ENCODE assay signal across 13 cellular contexts in genomic region chr22:39134366-39135091, GRCh38. TPM values are rescaled to one million over a fixed set of nuclear protein-coding genes. Genes with fewer than 3 reads are reported as not detected.
"Had no signal": no experiment of that assay in that cellular context is flagged by ENCODE, and none has a peak within 500 bp of the region (broad histone marks: within the 10 kb centered on the region; RNA-seq: fewer than 3 reads in every experiment).

No MANE protein-coding gene starts in this region.

- H3K4me1 ChIP-seq: gastrocnemius medialis had no signal

- H3K4me3 ChIP-seq: gastrocnemius medialis, heart right ventricle, right atrium auricular region, stomach, thoracic aorta had no signal

- H3K4me3 Mint-ChIP-seq: T-cell had no signal

- H3K27me3 ChIP-seq: gastrocnemius medialis, heart right ventricle, neutrophil, right atrium auricular region, stomach had no signal

- H3K9me3 Mint-ChIP-seq: activated T-helper 2 cell treated with anti-CD3 and anti-CD28 coated beads, Interferon-gamma antibody, Interleukin-2, Interleukin-4, amounts not matched to agents 10 μg/mL and 5 μg/mL and 100 μg/mL, durations not matched to agents 14 hours and 24 hours and 36 hours; naive B cell; T-cell had no signal

- H3K27me3 Mint-ChIP-seq: naive B cell, T-cell had no signal

- DNase-seq: effector CD4-positive, alpha-beta T cell; gastrocnemius medialis; left colon; stomach; T-helper 9 cell had no signal

- H3K27ac Mint-ChIP-seq: activated T-helper 2 cell treated with anti-CD3 and anti-CD28 coated beads, Interferon-gamma antibody, Interleukin-2, Interleukin-4, amounts not matched to agents 10 μg/mL and 5 μg/mL and 100 μg/mL, durations not matched to agents 14 hours and 24 hours and 36 hours; naive B cell; T-cell had no signal

- H3K27ac ChIP-seq: gastrocnemius medialis, heart right ventricle, neutrophil, right atrium auricular region, thoracic aorta had no signal

- H3K9me3 ChIP-seq: gastrocnemius medialis, heart right ventricle, neutrophil, right atrium auricular region, stomach, thoracic aorta had no signal

RNA-seq across cellular contexts. Expression of gene APOBEC3H, which starts 37.5 kb away (rescaled TPM):
- total RNA-seq: gastrocnemius medialis, left colon, urinary bladder had no signal
